1 cellular context compared by ENCODE assay signal in the genomic region with DNA sequence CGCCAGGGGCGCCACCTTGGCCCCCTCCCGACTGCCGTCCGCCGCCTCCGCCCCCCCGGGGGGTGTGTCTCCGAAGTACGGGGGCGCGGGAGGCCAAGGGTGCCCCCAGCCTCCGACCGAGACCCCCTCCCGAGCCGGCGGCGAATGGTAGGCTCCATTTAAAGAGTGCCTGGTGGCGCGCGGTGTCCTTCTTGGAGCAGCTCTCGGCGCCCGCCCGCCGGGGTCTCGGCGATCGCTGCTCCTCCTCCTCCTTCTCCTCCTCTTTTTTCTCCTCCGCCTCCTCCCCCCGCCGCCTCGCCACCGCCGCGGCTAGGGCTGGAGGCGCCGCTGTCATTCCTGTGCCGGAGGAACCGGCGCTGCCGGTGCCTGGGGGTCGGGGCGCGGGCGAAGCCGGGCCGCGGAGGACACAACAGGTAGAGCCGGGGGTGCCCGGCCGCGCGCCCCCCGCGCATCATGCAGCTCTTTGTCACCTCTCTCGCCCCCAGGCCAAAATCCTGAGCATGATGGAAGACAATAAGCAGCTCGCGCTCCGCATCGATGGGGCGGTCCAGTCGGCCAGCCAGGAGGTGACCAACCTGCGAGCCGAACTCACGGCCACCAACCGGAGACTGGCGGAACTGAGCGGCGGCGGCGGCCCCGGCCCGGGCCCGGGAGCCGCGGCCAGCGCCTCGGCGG.
A peak's percentile ranks its signal among the peaks of the same experiment; 100 is the strongest.
TF ChIP-seq lines count a peak whose summit lies in the region.

TSS of gene KAZN (plus strand) at position 188 of the 675 bp plus-strand sequence.

TF ChIP-seq in HEK293, 187 proteins besides CTCF, POLR2A, EP300 and RAD21 (continued from another document):
- TF ChIP-seq, protein P1, sequence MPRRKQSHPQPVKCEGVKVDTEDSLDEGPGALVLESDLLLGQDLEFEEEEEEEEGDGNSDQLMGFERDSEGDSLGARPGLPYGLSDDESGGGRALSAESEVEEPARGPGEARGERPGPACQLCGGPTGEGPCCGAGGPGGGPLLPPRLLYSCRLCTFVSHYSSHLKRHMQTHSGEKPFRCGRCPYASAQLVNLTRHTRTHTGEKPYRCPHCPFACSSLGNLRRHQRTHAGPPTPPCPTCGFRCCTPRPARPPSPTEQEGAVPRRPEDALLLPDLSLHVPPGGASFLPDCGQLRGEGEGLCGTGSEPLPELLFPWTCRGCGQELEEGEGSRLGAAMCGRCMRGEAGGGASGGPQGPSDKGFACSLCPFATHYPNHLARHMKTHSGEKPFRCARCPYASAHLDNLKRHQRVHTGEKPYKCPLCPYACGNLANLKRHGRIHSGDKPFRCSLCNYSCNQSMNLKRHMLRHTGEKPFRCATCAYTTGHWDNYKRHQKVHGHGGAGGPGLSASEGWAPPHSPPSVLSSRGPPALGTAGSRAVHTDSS (tag by site-specific recombination; IDR thresholded peaks at IDR 0.05), result 0 out of 2 replicates have a peak, but pooled peaks have one; percentile 18
- TF ChIP-seq ZNF211 (tag by site-specific recombination; IDR thresholded peaks at IDR 0.05; ENCODE audit: low read depth) (no peak), MEIS1 (CRISPR knock-in tag; IDR thresholded peaks at IDR 0.05; ENCODE audit: borderline replicate concordance) (no peak), ZNF140 (tag by site-specific recombination; IDR thresholded peaks at IDR 0.05) (no peak), ZNF692 (tag by site-specific recombination; IDR thresholded peaks at IDR 0.05) (peak; percentile 66; the same call in 1 of the 2 replicates), ZNF514 (tag by site-specific recombination; IDR thresholded peaks at IDR 0.05) (no peak), ZNF311 (tag by site-specific recombination; IDR thresholded peaks at IDR 0.05; ENCODE audit: borderline replicate concordance) (no peak), ZNF560 (tag by site-specific recombination; IDR thresholded peaks at IDR 0.05; ENCODE audit: borderline replicate concordance) (no peak), KLF7 (tag by site-specific recombination; IDR thresholded peaks at IDR 0.05; ENCODE audit: borderline replicate concordance) (no peak), ZNF404 (tag by site-specific recombination; IDR thresholded peaks at IDR 0.05) (no peak), SCRT2 (tag by site-specific recombination; IDR thresholded peaks at IDR 0.05) (peak; percentile 84), ZNF596 (tag by site-specific recombination; IDR thresholded peaks at IDR 0.05) (no peak), ZNF629 (tag by site-specific recombination; IDR thresholded peaks at IDR 0.05) (0 out of 2 replicates have a peak, but pooled peaks have one; percentile 14), ZNF350 (tag by site-specific recombination; IDR thresholded peaks at IDR 0.05) (no peak), SP3 (tag by site-specific recombination; IDR thresholded peaks at IDR 0.05) (peak; percentile 89), PRDM1 (tag by site-specific recombination; IDR thresholded peaks at IDR 0.05) (no peak), ZFP69B (tag by site-specific recombination; IDR thresholded peaks at IDR 0.05) (peak; percentile 10; the same call in 1 of the 2 replicates), OSR2 (tag by site-specific recombination; IDR thresholded peaks at IDR 0.05) (no peak), ZNF837 (tag by site-specific recombination; IDR thresholded peaks at IDR 0.05) (no peak), ZFHX2 (tag by site-specific recombination; conservative IDR thresholded peaks at IDR 0.05) (peak; percentile 47; the same call in 1 of the 2 replicates), KLF16 (tag by site-specific recombination; IDR thresholded peaks at IDR 0.05) (peak; percentile 92), KLF10 (tag by site-specific recombination; IDR thresholded peaks at IDR 0.05) (peak; percentile 74; the same call in 1 of the 2 replicates), WT1 (tag by site-specific recombination; IDR thresholded peaks at IDR 0.05) (no peak), ZNF76 (tag by site-specific recombination; IDR thresholded peaks at IDR 0.05; ENCODE audit: borderline replicate concordance, low read depth) (peak; percentile 37; the same call in 1 of the 2 replicates), PATZ1 (tag by site-specific recombination; IDR thresholded peaks at IDR 0.05) (peak; percentile 90; the same call in 1 of the 2 replicates), REPIN1 (tag by site-specific recombination; IDR thresholded peaks at IDR 0.05; ENCODE audit: low read depth) (no peak; the same call in 1 of the 2 replicates), ZNF341 (tag by site-specific recombination; IDR thresholded peaks at IDR 0.05; ENCODE audit: low read depth) (peak; percentile 93), ZNF155 (tag by site-specific recombination; IDR thresholded peaks at IDR 0.05) (no peak), GLIS2 (tag by site-specific recombination; IDR thresholded peaks at IDR 0.05) (peak; percentile 85; the same call in 1 of the 2 replicates), SP7 (tag by site-specific recombination; IDR thresholded peaks at IDR 0.05) (peak; percentile 55; the same call in 1 of the 2 replicates), ZBTB1 (tag by site-specific recombination; IDR thresholded peaks at IDR 0.05) (no peak), ZBTB6 (tag by site-specific recombination; IDR thresholded peaks at IDR 0.05) (peak; percentile 6; the same call in 1 of the 2 replicates), ZEB2 (tag by site-specific recombination; IDR thresholded peaks at IDR 0.05) (0 out of 2 replicates have a peak, but pooled peaks have one; percentile 37), ZNF175 (tag by site-specific recombination; IDR thresholded peaks at IDR 0.05) (no peak), ZNF664 (tag by site-specific recombination; IDR thresholded peaks at IDR 0.05) (no peak), ZNF391 (tag by site-specific recombination; IDR thresholded peaks at IDR 0.05; ENCODE audit: borderline replicate concordance, low read depth) (no peak), ZIC2 (tag by site-specific recombination; IDR thresholded peaks at IDR 0.05) (peak; percentile 76), BCL11A (tag by site-specific recombination; IDR thresholded peaks at IDR 0.05; ENCODE audit: low read depth) (no peak), ZNF785 (tag by site-specific recombination; IDR thresholded peaks at IDR 0.05) (0 out of 2 replicates have a peak, but pooled peaks have one; percentile 28), KLF9 (tag by site-specific recombination; IDR thresholded peaks at IDR 0.05; ENCODE audit: low read depth) (peak; percentile 49; the same call in 1 of the 2 replicates), KLF17 (tag by site-specific recombination; IDR thresholded peaks at IDR 0.05) (0 out of 2 replicates have a peak, but pooled peaks have one; percentile 48), KLF8 (tag by site-specific recombination; IDR thresholded peaks at IDR 0.05) (peak; percentile 66; the same call in 1 of the 2 replicates), ZNF626 (tag by site-specific recombination; IDR thresholded peaks at IDR 0.05) (no peak), ZNF423 (tag by site-specific recombination; IDR thresholded peaks at IDR 0.05) (peak; percentile 10; the same call in 1 of the 2 replicates), ZNF394 (tag by site-specific recombination; IDR thresholded peaks at IDR 0.05; ENCODE audit: borderline replicate concordance) (0 out of 2 replicates have a peak, but pooled peaks have one; percentile 20), ZNF2 (tag by site-specific recombination; IDR thresholded peaks at IDR 0.05) (0 out of 2 replicates have a peak, but pooled peaks have one; percentile 40), ZNF580 (tag by site-specific recombination; IDR thresholded peaks at IDR 0.05) (no peak)
- TF ChIP-seq, protein P2, sequence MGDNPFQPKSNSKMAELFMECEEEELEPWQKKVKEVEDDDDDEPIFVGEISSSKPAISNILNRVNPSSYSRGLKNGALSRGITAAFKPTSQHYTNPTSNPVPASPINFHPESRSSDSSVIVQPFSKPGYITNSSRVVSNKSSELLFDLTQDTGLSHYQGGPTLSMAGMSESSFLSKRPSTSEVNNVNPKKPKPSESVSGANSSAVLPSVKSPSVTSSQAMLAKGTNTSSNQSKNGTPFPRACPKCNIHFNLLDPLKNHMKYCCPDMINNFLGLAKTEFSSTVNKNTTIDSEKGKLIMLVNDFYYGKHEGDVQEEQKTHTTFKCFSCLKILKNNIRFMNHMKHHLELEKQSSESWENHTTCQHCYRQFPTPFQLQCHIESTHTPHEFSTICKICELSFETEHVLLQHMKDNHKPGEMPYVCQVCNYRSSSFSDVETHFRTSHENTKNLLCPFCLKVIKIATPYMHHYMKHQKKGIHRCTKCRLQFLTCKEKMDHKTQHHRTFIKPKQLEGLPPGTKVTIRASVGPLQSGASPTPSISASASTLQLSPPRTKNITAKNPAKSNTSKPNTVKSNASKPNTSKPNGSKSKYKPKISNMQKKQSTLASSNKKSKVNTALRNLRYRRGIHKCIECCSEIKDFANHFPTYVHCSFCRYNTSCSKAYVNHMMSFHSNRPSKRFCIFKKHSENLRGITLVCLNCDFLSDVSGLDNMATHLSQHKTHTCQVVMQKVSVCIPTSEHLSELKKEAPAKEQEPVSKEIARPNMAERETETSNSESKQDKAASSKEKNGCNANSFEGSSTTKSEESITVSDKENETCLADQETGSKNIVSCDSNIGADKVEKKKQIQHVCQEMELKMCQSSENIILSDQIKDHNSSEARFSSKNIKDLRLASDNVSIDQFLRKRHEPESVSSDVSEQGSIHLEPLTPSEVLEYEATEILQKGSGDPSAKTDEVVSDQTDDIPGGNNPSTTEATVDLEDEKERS (tag by site-specific recombination; IDR thresholded peaks at IDR 0.05), result no peak
- TF ChIP-seq, protein P3, sequence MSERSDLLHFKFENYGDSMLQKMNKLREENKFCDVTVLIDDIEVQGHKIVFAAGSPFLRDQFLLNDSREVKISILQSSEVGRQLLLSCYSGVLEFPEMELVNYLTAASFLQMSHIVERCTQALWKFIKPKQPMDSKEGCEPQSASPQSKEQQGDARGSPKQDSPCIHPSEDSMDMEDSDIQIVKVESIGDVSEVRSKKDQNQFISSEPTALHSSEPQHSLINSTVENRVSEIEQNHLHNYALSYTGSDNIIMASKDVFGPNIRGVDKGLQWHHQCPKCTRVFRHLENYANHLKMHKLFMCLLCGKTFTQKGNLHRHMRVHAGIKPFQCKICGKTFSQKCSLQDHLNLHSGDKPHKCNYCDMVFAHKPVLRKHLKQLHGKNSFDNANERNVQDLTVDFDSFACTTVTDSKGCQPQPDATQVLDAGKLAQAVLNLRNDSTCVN (tag by site-specific recombination; optimal IDR thresholded peaks at IDR 0.05), result peak; percentile 77
